In the genomic region with DNA sequence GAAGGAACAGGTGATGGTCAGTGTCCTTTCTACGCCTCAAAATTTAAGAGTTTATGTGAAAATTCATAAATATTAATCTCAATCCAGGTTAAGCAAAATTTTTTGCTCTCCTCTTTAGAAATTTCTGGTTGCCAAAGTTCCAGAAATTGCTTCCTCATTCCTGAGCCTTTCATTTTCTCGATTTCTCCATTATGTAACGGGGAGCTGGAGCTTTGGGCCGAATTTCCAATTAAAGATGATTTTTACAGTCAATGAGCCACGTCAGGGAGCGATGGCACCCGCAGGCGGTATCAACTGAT, we compare ENCODE assay signal across 1 cellular context.
A peak's percentile ranks its signal among the peaks of the same experiment; 100 is the strongest.
TF ChIP-seq lines count a peak whose summit lies in the region.

No MANE protein-coding gene starts in this region.

TF ChIP-seq in HEK293, 187 proteins besides CTCF, POLR2A, EP300 and RAD21 (continued from another document):
- TF ChIP-seq, protein P1, sequence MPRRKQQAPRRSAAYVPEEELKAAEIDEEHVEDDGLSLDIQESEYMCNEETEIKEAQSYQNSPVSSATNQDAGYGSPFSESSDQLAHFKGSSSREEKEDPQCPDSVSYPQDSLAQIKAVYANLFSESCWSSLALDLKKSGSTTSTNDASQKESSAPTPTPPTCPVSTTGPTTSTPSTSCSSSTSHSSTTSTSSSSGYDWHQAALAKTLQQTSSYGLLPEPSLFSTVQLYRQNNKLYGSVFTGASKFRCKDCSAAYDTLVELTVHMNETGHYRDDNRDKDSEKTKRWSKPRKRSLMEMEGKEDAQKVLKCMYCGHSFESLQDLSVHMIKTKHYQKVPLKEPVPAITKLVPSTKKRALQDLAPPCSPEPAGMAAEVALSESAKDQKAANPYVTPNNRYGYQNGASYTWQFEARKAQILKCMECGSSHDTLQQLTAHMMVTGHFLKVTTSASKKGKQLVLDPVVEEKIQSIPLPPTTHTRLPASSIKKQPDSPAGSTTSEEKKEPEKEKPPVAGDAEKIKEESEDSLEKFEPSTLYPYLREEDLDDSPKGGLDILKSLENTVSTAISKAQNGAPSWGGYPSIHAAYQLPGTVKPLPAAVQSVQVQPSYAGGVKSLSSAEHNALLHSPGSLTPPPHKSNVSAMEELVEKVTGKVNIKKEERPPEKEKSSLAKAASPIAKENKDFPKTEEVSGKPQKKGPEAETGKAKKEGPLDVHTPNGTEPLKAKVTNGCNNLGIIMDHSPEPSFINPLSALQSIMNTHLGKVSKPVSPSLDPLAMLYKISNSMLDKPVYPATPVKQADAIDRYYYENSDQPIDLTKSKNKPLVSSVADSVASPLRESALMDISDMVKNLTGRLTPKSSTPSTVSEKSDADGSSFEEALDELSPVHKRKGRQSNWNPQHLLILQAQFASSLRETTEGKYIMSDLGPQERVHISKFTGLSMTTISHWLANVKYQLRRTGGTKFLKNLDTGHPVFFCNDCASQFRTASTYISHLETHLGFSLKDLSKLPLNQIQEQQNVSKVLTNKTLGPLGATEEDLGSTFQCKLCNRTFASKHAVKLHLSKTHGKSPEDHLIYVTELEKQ (tag by site-specific recombination; IDR thresholded peaks at IDR 0.05; ENCODE audit: borderline replicate concordance), result 0 out of 2 replicates have a peak, but pooled peaks have one; percentile 32
- TF ChIP-seq ZNF174 (tag by site-specific recombination; IDR thresholded peaks at IDR 0.05), result no peak
- TF ChIP-seq PRDM6 (tag by site-specific recombination; IDR thresholded peaks at IDR 0.05), result peak; percentile 46
- TF ChIP-seq ZNF629 (tag by site-specific recombination; IDR thresholded peaks at IDR 0.05), result peak; percentile 62; the same call in 1 of the 2 replicates
- TF ChIP-seq ZNF571 (tag by site-specific recombination; IDR thresholded peaks at IDR 0.05), result no peak
- TF ChIP-seq ZNF558 (tag by site-specific recombination; IDR thresholded peaks at IDR 0.05), result peak; percentile 43; the same call in 1 of the 2 replicates
- no peak for TF ChIP-seq SALL2 (tag by site-specific recombination; IDR thresholded peaks at IDR 0.05; ENCODE audit: borderline replicate concordance)
- TF ChIP-seq OSR2 (tag by site-specific recombination; IDR thresholded peaks at IDR 0.05), result 0 out of 2 replicates have a peak, but pooled peaks have one; percentile 16
- TF ChIP-seq ZEB2 (tag by site-specific recombination; IDR thresholded peaks at IDR 0.05), result peak; percentile 82
